ENCODE assay signal across 1 cellular context in the genomic region with DNA sequence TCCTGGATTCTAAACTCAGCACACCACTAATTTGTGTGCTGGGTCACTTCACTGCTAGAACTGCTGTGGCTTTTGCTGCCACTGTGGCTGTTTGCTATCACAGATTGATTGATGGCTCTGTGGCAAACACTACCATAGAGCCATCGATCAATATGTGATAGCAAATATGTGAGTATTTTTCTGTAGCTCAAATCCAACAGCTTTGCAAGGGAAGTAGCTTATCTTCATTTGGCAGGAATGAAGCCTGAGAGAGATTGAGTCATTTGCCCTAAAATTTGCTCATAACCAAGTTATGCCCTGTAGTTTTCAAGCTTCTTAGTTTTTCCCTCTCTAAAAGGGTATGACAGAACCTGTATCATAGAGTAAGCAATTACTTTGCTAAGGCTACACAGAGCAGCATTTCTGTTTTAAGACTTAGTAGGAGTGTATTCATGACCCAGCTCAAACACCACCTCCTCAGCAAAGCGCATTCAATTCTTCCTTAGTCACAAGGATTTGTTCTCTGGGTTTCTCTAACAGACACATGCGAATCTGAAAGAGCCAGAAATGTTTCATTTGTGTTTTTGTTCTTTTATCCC.
TF ChIP-seq lines count a peak whose summit lies in the region.

No MANE protein-coding gene starts in this region.

TF ChIP-seq in GM23338, 12 proteins besides CTCF, POLR2A, EP300 and RAD21 (continued from another document):
- TF ChIP-seq, protein P1, sequence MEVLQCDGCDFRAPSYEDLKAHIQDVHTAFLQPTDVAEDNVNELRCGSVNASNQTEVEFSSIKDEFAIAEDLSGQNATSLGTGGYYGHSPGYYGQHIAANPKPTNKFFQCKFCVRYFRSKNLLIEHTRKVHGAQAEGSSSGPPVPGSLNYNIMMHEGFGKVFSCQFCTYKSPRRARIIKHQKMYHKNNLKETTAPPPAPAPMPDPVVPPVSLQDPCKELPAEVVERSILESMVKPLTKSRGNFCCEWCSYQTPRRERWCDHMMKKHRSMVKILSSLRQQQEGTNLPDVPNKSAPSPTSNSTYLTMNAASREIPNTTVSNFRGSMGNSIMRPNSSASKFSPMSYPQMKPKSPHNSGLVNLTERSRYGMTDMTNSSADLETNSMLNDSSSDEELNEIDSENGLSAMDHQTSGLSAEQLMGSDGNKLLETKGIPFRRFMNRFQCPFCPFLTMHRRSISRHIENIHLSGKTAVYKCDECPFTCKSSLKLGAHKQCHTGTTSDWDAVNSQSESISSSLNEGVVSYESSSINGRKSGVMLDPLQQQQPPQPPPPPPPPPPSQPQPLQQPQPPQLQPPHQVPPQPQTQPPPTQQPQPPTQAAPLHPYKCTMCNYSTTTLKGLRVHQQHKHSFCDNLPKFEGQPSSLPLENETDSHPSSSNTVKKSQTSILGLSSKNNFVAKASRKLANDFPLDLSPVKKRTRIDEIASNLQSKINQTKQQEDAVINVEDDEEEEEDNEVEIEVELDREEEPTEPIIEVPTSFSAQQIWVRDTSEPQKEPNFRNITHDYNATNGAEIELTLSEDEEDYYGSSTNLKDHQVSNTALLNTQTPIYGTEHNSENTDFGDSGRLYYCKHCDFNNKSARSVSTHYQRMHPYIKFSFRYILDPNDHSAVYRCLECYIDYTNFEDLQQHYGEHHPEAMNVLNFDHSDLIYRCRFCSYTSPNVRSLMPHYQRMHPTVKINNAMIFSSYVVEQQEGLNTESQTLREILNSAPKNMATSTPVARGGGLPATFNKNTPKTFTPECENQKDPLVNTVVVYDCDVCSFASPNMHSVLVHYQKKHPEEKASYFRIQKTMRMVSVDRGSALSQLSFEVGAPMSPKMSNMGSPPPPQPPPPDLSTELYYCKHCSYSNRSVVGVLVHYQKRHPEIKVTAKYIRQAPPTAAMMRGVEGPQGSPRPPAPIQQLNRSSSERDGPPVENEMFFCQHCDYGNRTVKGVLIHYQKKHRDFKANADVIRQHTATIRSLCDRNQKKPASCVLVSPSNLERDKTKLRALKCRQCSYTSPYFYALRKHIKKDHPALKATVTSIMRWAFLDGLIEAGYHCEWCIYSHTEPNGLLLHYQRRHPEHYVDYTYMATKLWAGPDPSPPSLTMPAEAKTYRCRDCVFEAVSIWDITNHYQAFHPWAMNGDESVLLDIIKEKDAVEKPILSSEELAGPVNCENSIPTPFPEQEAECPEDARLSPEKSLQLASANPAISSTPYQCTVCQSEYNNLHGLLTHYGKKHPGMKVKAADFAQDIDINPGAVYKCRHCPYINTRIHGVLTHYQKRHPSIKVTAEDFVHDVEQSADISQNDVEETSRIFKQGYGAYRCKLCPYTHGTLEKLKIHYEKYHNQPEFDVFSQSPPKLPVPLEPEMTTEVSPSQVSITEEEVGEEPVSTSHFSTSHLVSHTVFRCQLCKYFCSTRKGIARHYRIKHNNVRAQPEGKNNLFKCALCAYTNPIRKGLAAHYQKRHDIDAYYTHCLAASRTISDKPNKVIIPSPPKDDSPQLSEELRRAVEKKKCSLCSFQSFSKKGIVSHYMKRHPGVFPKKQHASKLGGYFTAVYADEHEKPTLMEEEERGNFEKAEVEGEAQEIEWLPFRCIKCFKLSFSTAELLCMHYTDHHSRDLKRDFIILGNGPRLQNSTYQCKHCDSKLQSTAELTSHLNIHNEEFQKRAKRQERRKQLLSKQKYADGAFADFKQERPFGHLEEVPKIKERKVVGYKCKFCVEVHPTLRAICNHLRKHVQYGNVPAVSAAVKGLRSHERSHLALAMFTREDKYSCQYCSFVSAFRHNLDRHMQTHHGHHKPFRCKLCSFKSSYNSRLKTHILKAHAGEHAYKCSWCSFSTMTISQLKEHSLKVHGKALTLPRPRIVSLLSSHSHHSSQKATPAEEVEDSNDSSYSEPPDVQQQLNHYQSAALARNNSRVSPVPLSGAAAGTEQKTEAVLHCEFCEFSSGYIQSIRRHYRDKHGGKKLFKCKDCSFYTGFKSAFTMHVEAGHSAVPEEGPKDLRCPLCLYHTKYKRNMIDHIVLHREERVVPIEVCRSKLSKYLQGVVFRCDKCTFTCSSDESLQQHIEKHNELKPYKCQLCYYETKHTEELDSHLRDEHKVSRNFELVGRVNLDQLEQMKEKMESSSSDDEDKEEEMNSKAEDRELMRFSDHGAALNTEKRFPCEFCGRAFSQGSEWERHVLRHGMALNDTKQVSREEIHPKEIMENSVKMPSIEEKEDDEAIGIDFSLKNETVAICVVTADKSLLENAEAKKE (CRISPR knock-in tag; IDR thresholded peaks at IDR 0.05) = no peak
- TF ChIP-seq, protein P2, sequence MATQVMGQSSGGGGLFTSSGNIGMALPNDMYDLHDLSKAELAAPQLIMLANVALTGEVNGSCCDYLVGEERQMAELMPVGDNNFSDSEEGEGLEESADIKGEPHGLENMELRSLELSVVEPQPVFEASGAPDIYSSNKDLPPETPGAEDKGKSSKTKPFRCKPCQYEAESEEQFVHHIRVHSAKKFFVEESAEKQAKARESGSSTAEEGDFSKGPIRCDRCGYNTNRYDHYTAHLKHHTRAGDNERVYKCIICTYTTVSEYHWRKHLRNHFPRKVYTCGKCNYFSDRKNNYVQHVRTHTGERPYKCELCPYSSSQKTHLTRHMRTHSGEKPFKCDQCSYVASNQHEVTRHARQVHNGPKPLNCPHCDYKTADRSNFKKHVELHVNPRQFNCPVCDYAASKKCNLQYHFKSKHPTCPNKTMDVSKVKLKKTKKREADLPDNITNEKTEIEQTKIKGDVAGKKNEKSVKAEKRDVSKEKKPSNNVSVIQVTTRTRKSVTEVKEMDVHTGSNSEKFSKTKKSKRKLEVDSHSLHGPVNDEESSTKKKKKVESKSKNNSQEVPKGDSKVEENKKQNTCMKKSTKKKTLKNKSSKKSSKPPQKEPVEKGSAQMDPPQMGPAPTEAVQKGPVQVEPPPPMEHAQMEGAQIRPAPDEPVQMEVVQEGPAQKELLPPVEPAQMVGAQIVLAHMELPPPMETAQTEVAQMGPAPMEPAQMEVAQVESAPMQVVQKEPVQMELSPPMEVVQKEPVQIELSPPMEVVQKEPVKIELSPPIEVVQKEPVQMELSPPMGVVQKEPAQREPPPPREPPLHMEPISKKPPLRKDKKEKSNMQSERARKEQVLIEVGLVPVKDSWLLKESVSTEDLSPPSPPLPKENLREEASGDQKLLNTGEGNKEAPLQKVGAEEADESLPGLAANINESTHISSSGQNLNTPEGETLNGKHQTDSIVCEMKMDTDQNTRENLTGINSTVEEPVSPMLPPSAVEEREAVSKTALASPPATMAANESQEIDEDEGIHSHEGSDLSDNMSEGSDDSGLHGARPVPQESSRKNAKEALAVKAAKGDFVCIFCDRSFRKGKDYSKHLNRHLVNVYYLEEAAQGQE (IDR thresholded peaks at IDR 0.05; ENCODE audit: unreplicated experiment) = no peak
- TF ChIP-seq NANOG (IDR thresholded peaks at IDR 0.05; ENCODE audit: borderline replicate concordance) (no peak), EZH2 (IDR thresholded peaks at IDR 0.05; ENCODE audit: low read depth, unreplicated experiment) (no peak), ZNF331 (CRISPR knock-in tag; IDR thresholded peaks at IDR 0.05; ENCODE audit: low read depth) (no peak), STAT1 (IDR thresholded peaks at IDR 0.05; ENCODE audit: unreplicated experiment) (no peak), POLR2AphosphoS5 (IDR thresholded peaks at IDR 0.05; ENCODE audit: low read depth) (no peak), CREB1 (CRISPR knock-in tag; IDR thresholded peaks at IDR 0.05; ENCODE audit: low read depth) (no peak), EZH2phosphoT487 (IDR thresholded peaks at IDR 0.05; ENCODE audit: unreplicated experiment) (no peak)
